In the genomic region with DNA sequence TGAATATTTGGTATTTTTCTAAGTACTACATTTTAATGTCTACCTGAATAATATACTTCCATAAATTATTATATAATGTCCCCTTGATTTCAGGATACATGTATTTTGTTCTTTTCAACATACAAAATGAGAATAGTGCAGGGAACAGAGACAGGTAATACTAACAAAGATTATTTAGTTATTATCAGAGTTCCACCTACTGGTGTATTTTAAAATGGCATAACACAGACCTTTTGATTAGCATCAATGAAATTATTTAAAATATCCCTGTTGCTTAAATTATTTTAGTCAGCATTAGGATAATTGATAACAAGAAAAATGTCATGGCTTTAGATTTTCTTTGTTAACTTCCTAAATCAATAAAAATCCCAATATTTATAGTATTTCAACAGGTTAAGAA, we compare ENCODE assay signal across 1 cellular context.
TF ChIP-seq lines count a peak whose summit lies in the region.

No MANE protein-coding gene starts in this region.

TF ChIP-seq in IMR-90, 13 proteins besides CTCF, POLR2A, EP300 and RAD21 (continued from another document):
- TF ChIP-seq CHD1 (IDR thresholded peaks at IDR 0.05; ENCODE audit: low read depth, low read length) (no peak), MXI1 (IDR thresholded peaks at IDR 0.05; ENCODE audit: borderline replicate concordance, low read depth, low read length) (no peak), ELK1 (IDR thresholded peaks at IDR 0.05; ENCODE audit: borderline replicate concordance, low read depth, low read length) (no peak), SMC3 (IDR thresholded peaks at IDR 0.05; ENCODE audit: low read depth, low read length) (no peak), MAZ (IDR thresholded peaks at IDR 0.05; ENCODE audit: borderline replicate concordance, low read depth, low read length) (no peak), BHLHE40 (IDR thresholded peaks at IDR 0.05; ENCODE audit: low read depth, low read length) (no peak)
